ENCODE assay signal across 15 cellular contexts in the genomic region with DNA sequence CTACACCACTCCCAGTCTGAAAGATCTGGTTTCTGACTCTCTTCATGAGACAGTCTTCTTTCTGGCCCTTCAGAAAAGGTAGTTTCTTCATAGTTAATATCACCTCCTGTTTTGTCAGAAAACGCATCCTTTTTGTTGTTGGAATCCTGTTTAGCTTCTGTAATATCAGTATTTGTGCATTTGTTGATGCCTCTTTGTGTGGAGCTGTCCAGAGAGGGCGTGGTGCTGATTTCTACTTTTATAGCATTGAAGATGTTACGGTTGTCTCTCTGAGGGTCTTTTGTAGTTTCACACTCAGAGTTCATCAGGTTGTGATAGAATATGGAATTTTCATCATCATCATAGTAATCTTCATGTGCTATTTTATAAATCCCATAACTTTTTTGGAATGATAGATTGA. TPM values are rescaled to one million over a fixed set of nuclear protein-coding genes. Genes with fewer than 3 reads are reported as not detected.
DNase-seq lines count a peak whose midpoint lies in the region; FAIRE-seq and TF ChIP-seq lines count a peak whose summit lies in the region.
"Had no signal": no experiment of that assay in that cellular context is flagged by ENCODE, and none has a peak within 500 bp of the region (broad histone marks: within the 10 kb centered on the region; RNA-seq: fewer than 3 reads in every experiment).

No MANE protein-coding gene starts in this region.

- dilution Hi-C loops in endothelial cell of umbilical vein (cut with MboI; ENCODE audit: extremely low pct_ligation_motif_present, low sequenced_read_pairs) = no loop called here

- BruUV-seq in endothelial cell of umbilical vein (replicated peaks; lab: Mats Ljungman, UMichigan) = no TSS peak

- H3K4me1 ChIP-seq in endothelial cell of umbilical vein (ENCODE audit: control insufficient read depth, extremely low read depth, insufficient read depth, low read length) (no peaks in the 10 kb centered on the region), ovary (ENCODE audit: insufficient read depth) (no peaks in the 10 kb centered on the region)

- no peaks in the 10 kb centered on the region for H3K9me1 ChIP-seq in endothelial cell of umbilical vein (replicated peaks; ENCODE audit: control insufficient read depth, extremely low read depth, insufficient read depth, low read length)

- no peaks in the 10 kb centered on the region for H3K27me3 ChIP-seq in endothelial cell of umbilical vein (ENCODE audit: control insufficient read depth in 2 of 2, insufficient read depth in 2 of 2, low read length in 2 of 2)
- no peaks in the 10 kb centered on the region for H3K27me3 ChIP-seq in ovary

- DNase-seq in activated CD4-positive, alpha-beta T cell treated with anti-CD3 and anti-CD28 coated beads, Interleukin-2, amount 10 ng/mL, durations not matched to agents 24 days and 14 days = peak; percentile 62
- no peak for DNase-seq in activated CD4-positive, alpha-beta T cell treated with anti-CD3 and anti-CD28 coated beads, Interleukin-2, amount 50 U/mL, for 48 hours
- peak; percentile 4 for DNase-seq in endothelial cell of umbilical vein (ENCODE audit: low read depth, low spot score)
- DNase-seq in renal cortical epithelial cell (ENCODE audit: low read depth) = peak; percentile 1
- DNase-seq in HTR-8/SVneo (ENCODE audit: insufficient read length, low spot score) = no peak
- DNase-seq in lower leg skin (ENCODE audit: low spot score in 2 of 2) = no peak
- no peak for DNase-seq in ovary
- DNase-seq: DMS79 treated with DMSO at 0.1 percent for 48 hours, posterior cingulate gyrus had no signal

- no peak for FAIRE-seq in endothelial cell of umbilical vein (lab: Jason Lieb, UNC)
- no peak for FAIRE-seq in HTR-8/SVneo (lab: Jason Lieb, UNC)
- FAIRE-seq: astrocyte, endometrium had no signal

- H3K27ac ChIP-seq in endothelial cell of umbilical vein (ENCODE audit: insufficient read depth, low read depth, low read length) = no peak overlapping the region
- no peak overlapping the region for H3K27ac ChIP-seq in ovary

- POLR2A ChIA-PET in endothelial cell of umbilical vein (lab: Charles Lee) = no interaction called here

- H3K9me3 ChIP-seq in endothelial cell of umbilical vein (replicated peaks; ENCODE audit: control insufficient read depth, insufficient read depth, low read length) = no peaks in the 10 kb centered on the region
- no peaks in the 10 kb centered on the region for H3K9me3 ChIP-seq in ovary

- no peak overlapping the region for H3K4me3 ChIP-seq in endothelial cell of umbilical vein (replicated peaks in 1 of 3; ENCODE audit: insufficient read depth in 1 of 3, low read depth in 1 of 3, low read length in 3 of 3)
- H3K4me3 ChIP-seq in lower leg skin (ENCODE audit: low read depth, poor library complexity, severe bottlenecking) = no peak overlapping the region
- H3K4me3 ChIP-seq in ovary = no peak overlapping the region

- H3K79me2 ChIP-seq in endothelial cell of umbilical vein (ENCODE audit: control insufficient read depth, insufficient read depth, low read length) = no peaks in the 10 kb centered on the region

- H3K4me1 Mint-ChIP-seq in activated CD4-positive, alpha-beta T cell treated with anti-CD3 and anti-CD28 coated beads, Interleukin-2, amount 10 ng/mL, durations not matched to agents 24 days and 14 days = no peaks in the 10 kb centered on the region
- H3K4me1 Mint-ChIP-seq: IgD-negative memory B cell, mesothelial cell of epicardium had no signal

- CTCF ChIA-PET in endothelial cell of umbilical vein (lab: Charles Lee) = no interaction called here

- H3K36me3 Mint-ChIP-seq in activated CD4-positive, alpha-beta T cell treated with anti-CD3 and anti-CD28 coated beads, Interleukin-2, amount 10 ng/mL, durations not matched to agents 24 days and 14 days (ENCODE audit: low read depth) = no peaks in the 10 kb centered on the region
- H3K36me3 Mint-ChIP-seq: IgD-negative memory B cell, mesothelial cell of epicardium had no signal

- no peak overlapping the region for H2AFZ ChIP-seq in endothelial cell of umbilical vein (ENCODE audit: low read depth, low read length)

- H4K20me1 ChIP-seq in endothelial cell of umbilical vein (replicated peaks; ENCODE audit: control insufficient read depth, extremely low read depth, insufficient read depth, low read length) = no peaks in the 10 kb centered on the region

- H3K4me2 ChIP-seq in endothelial cell of umbilical vein (ENCODE audit: insufficient read depth, low read length) = no peak overlapping the region

- TF ChIP-seq CTCF in endothelial cell of umbilical vein (IDR thresholded peaks at IDR 0.05; ENCODE audit: extremely low read depth in 1 of 2, insufficient read depth in 1 of 2, low read depth in 1 of 2, low read length in 2 of 2) (no peak), lower leg skin (IDR thresholded peaks at IDR 0.05) (no peak), ovary (IDR thresholded peaks at IDR 0.05) (no peak)

- peaks cover 2% of the 10 kb centered on the region for H3K27me3 Mint-ChIP-seq in activated CD4-positive, alpha-beta T cell treated with anti-CD3 and anti-CD28 coated beads, Interleukin-2, amount 10 ng/mL, durations not matched to agents 24 days and 14 days
- H3K27me3 Mint-ChIP-seq: IgD-negative memory B cell had no signal

- no peak overlapping the region for H3K9ac ChIP-seq in endothelial cell of umbilical vein (replicated peaks; ENCODE audit: extremely low read depth, insufficient read depth, low read length)

- TF ChIP-seq POLR2A in endothelial cell of umbilical vein (IDR thresholded peaks at IDR 0.05; ENCODE audit: low read depth, low read length) (no peak), lower leg skin (IDR thresholded peaks at IDR 0.05) (no peak), ovary (IDR thresholded peaks at IDR 0.05) (no peak)

- WGBS in lower leg skin, 2 donors = 9 to 21% methylated on average over 3 of the region's 3 CpGs
- WGBS in ovary, 3 donors = 5 to 6% (median 5%) methylated on average over 3 of the region's 3 CpGs

- no peaks in the 10 kb centered on the region for H3K36me3 ChIP-seq in endothelial cell of umbilical vein (ENCODE audit: control insufficient read depth in 2 of 2, extremely low read depth in 1 of 2, insufficient read depth in 2 of 2, low read length in 2 of 2)
- no peaks in the 10 kb centered on the region for H3K36me3 ChIP-seq in ovary

- H3K27ac Mint-ChIP-seq in activated CD4-positive, alpha-beta T cell treated with anti-CD3 and anti-CD28 coated beads, Interleukin-2, amount 10 ng/mL, durations not matched to agents 24 days and 14 days = no peak overlapping the region
- H3K27ac Mint-ChIP-seq: IgD-negative memory B cell, mesothelial cell of epicardium had no signal

- no peak for TF ChIP-seq EP300 in ovary (IDR thresholded peaks at IDR 0.05)

- no peak overlapping the region for H3K4me3 Mint-ChIP-seq in activated CD4-positive, alpha-beta T cell treated with anti-CD3 and anti-CD28 coated beads, Interleukin-2, amount 10 ng/mL, durations not matched to agents 24 days and 14 days
- H3K4me3 Mint-ChIP-seq: IgD-negative memory B cell, mesothelial cell of epicardium had no signal

- intact Hi-C loops in activated CD4-positive, alpha-beta T cell treated with anti-CD3 and anti-CD28 coated beads, Interleukin-2, amount 10 ng/mL, durations not matched to agents 24 days and 14 days (cut with micrococcal nuclease) = no loop called here
- intact Hi-C loops in endothelial cell of umbilical vein (cut with micrococcal nuclease) (no loop called here), lower leg skin (cut with DNase I; ENCODE audit: low total_unique reads) (no loop called here), ovary (cut with DNase I) (no loop called here)

- no peaks in the 10 kb centered on the region for H3K9me3 Mint-ChIP-seq in activated CD4-positive, alpha-beta T cell treated with anti-CD3 and anti-CD28 coated beads, Interleukin-2, amount 10 ng/mL, durations not matched to agents 24 days and 14 days

TF ChIP-seq in PFSK-1, 5 proteins besides CTCF, POLR2A, EP300 and RAD21 (continues in another document):
- TF ChIP-seq FOXP2 (optimal IDR thresholded peaks at IDR 0.05; ENCODE audit: borderline replicate concordance, extremely low read depth, extremely low read length, insufficient read depth) = no peak

TF ChIP-seq in endothelial cell of umbilical vein, 7 proteins besides CTCF, POLR2A, EP300 and RAD21:
- no peak for TF ChIP-seq EZH2 (IDR thresholded peaks at IDR 0.05; ENCODE audit: borderline replicate concordance, low read depth, low read length, severe bottlenecking)
- TF ChIP-seq POLR2AphosphoS5 (IDR thresholded peaks at IDR 0.05; ENCODE audit: insufficient read depth, low read depth, low read length) = no peak
- TF ChIP-seq JUN (IDR thresholded peaks at IDR 0.05; ENCODE audit: borderline replicate concordance, insufficient read depth, insufficient read length, low read depth) = no peak
- no peak for TF ChIP-seq MYC (IDR thresholded peaks at IDR 0.05; ENCODE audit: low read depth, low read length)
- TF ChIP-seq FOS (IDR thresholded peaks at IDR 0.05; ENCODE audit: borderline replicate concordance, insufficient read depth, low read length) = no peak
- no peak for TF ChIP-seq GATA2 (IDR thresholded peaks at IDR 0.05; ENCODE audit: insufficient read depth, insufficient read length, low read depth, low read length)

RNA-seq across cellular contexts. Expression of gene GPR149, which starts 8.9 kb away (rescaled TPM):
- not detected in 2 replicates for total RNA-seq in activated CD4-positive, alpha-beta T cell treated with anti-CD3 and anti-CD28 coated beads, Interleukin-2, amount 10 ng/mL, durations not matched to agents 24 days and 14 days
- polyA plus RNA-seq in PFSK-1 (2012; ENCODE audit: insufficient read length, low read depth) = not detected
- total RNA-seq in endothelial cell of umbilical vein (not detected in 2 replicates), renal cortical epithelial cell (not detected in 2 replicates), lower leg skin (under 1 TPM in 1 of 4 donors, not detected in 3; 0.26 TPM), ovary (not detected)
- polyA plus RNA-seq in endothelial cell of umbilical vein (not detected in 2 replicates), ovary (not detected)
- not detected in 2 replicates for polyA plus RNA-seq in endothelial cell of umbilical vein (2011; cell fraction: cytosol; rRNA removed)
- polyA plus RNA-seq in endothelial cell of umbilical vein (2011; cell fraction: nucleus; rRNA removed) = not detected in 2 replicates
- polyA plus RNA-seq in endothelial cell of umbilical vein (2012) = not detected in 2 replicates
- polyA minus RNA-seq in endothelial cell of umbilical vein = not detected in 2 replicates
- not detected for polyA minus RNA-seq in endothelial cell of umbilical vein (2011; cell fraction: cytosol; rRNA and poly(A)+ RNA removed)
- polyA minus RNA-seq in endothelial cell of umbilical vein (2011; cell fraction: nucleus; rRNA and poly(A)+ RNA removed) = not detected in 2 replicates
- total RNA-seq: astrocyte, mesothelial cell of epicardium had no signal
- polyA plus RNA-seq: AG04450, IgD-negative memory B cell had no signal

Comparison
In these comparisons a context has a peak if more than half of its experiments do, and no peak if none do; other contexts are left out.
1. DNase-seq: peak in activated CD4-positive, alpha-beta T cell treated with anti-CD3 and anti-CD28 coated beads, Interleukin-2, amount 10 ng/mL, durations not matched to agents 24 days and 14 days (single experiment), endothelial cell of umbilical vein (single experiment) and renal cortical epithelial cell (single experiment); none in activated CD4-positive, alpha-beta T cell treated with anti-CD3 and anti-CD28 coated beads, Interleukin-2, amount 50 U/mL, for 48 hours (0 of 2), HTR-8/SVneo (single experiment), lower leg skin (0 of 2) and ovary (0 of 5).